Comparison of ENCODE assay signal across 8 cellular contexts in the genomic region with DNA sequence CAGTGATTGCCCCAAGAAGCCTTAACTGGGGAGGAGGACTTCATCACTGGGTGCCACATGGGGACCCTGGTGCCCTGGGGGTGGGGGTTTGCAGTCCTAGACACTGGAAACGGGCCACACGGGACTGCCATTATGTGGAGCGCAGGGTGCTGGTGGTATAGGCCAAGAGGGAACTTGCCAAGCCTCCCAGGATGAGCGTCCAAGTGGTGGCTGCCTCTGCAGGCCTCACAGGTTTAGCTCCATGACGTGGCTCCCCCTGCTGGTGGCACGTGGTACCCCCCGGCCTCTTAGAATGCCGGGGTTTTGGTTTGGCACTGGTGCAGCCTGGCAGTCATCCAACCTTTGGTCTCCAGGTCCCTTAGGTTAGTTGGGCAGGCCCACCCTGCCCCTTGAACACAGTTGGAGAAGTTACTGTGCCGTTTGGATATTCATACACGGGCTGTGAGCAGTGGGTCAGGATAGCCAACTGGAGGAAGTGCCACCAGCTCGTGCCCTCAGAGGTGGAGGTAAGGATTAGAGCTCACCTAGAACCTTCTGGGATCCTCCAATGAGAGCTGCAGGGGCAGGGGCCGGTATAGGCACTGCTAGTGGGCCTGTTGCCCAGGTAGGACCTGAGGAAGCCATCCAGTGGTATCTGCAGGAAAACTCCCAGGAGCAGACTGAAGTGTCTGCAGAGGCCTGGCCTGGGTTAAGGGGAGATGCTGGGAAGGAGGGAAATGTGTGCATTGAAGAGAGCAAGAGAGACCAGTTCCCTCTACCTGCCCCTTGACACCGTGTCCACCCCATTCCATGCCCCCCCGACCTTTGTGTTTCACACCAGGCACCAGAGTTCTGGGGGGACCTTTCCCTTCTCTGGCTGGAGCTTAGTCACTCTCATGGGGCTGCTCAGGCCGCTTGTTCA. TPM values are rescaled to one million over a fixed set of nuclear protein-coding genes. Genes with fewer than 3 reads are reported as not detected.
A peak's percentile ranks its signal among the peaks of the same experiment; 100 is the strongest.
DNase-seq lines count a peak whose midpoint lies in the region; ATAC-seq, FAIRE-seq and TF ChIP-seq lines count a peak whose summit lies in the region.

No MANE protein-coding gene starts in this region.

- peak overlapping the region; percentile 55 for H3K4me3 ChIP-seq in BLaER1
- H3K4me3 ChIP-seq in astrocyte (ENCODE audit: insufficient read depth, low read depth, low read length) = no peak overlapping the region
- H3K4me3 ChIP-seq in retinal pigment epithelial cell (ENCODE audit: low read length) = no peak overlapping the region

- TF ChIP-seq CTCF in astrocyte (IDR thresholded peaks at IDR 0.05; ENCODE audit: insufficient read depth, low read depth, low read length) (peak; percentile 87), retinal pigment epithelial cell (conservative IDR thresholded peaks at IDR 0.05; ENCODE audit: low read depth, low read length) (peak; percentile 94)

- no peak overlapping the region for H2AFZ ChIP-seq in astrocyte (ENCODE audit: low read depth, low read length)

- H3K4me3 Mint-ChIP-seq in T-helper 2 cell treated with Interferon-gamma antibody and Interleukin-4, amounts not matched to agents 5 μg/mL and 100 μg/mL, for 36 hours = peak overlapping the region; percentile 74
- H3K4me3 Mint-ChIP-seq in astrocyte (ENCODE audit: unreplicated experiment) = peak overlapping the region; percentile 67

- peak overlapping the region; percentile 74 for H3K27ac ChIP-seq in BLaER1
- peak overlapping the region; percentile 41 for H3K27ac ChIP-seq in astrocyte (ENCODE audit: low read depth, low read length)

- H4K20me1 ChIP-seq in BLaER1 (peaks cover 76% of the 10 kb centered on the region), astrocyte (ENCODE audit: insufficient read depth, low read length) (peaks cover 60% of the 10 kb centered on the region)

- peaks cover 43% of the 10 kb centered on the region for H3K79me2 ChIP-seq in astrocyte (ENCODE audit: insufficient read depth, low read length)

- H3K36me3 ChIP-seq in BLaER1 (peaks cover 64% of the 10 kb centered on the region), astrocyte (ENCODE audit: insufficient read depth, low read length) (peaks cover 12% of the 10 kb centered on the region)

- DNase-seq in NCI-H1930 (lab: John Stamatoyannopoulos, UW) = peak; percentile 74 to 88
- DNase-seq in T-helper 2 cell treated with Interferon-gamma antibody and Interleukin-4, amounts not matched to agents 5 μg/mL and 100 μg/mL, for 36 hours (ENCODE audit: low spot score) = peak; percentile 83
- peak; percentile 74 for DNase-seq in astrocyte (ENCODE audit: low read depth)
- DNase-seq in hepatic stellate cell (ENCODE audit: low spot score) = peak; percentile 90
- peak; percentile 68 for DNase-seq in retinal pigment epithelial cell (ENCODE audit: low read depth)

- H3K4me2 ChIP-seq in BLaER1 = peak overlapping the region; percentile 95
- H3K4me2 ChIP-seq in astrocyte (ENCODE audit: low read length) = peak overlapping the region; percentile 41

- peak overlapping the region; percentile 62 for H3K9ac ChIP-seq in BLaER1
- peak overlapping the region; percentile 36 for H3K9ac ChIP-seq in astrocyte (ENCODE audit: low read length)

- ATAC-seq in GM21723 (IDR thresholded peaks at IDR 0.05; ENCODE audit: unreplicated experiment) = peak; percentile 34
- no peak for ATAC-seq in HG03469 (IDR thresholded peaks at IDR 0.05; ENCODE audit: unreplicated experiment)

- no peak for FAIRE-seq in astrocyte (lab: Jason Lieb, UNC)

- no peaks in the 10 kb centered on the region for H3K27me3 Mint-ChIP-seq in T-helper 2 cell treated with Interferon-gamma antibody and Interleukin-4, amounts not matched to agents 5 μg/mL and 100 μg/mL, for 36 hours (ENCODE audit: low read depth)
- no peaks in the 10 kb centered on the region for H3K27me3 Mint-ChIP-seq in astrocyte (ENCODE audit: low read depth, unreplicated experiment)

- H3K36me3 Mint-ChIP-seq in T-helper 2 cell treated with Interferon-gamma antibody and Interleukin-4, amounts not matched to agents 5 μg/mL and 100 μg/mL, for 36 hours (ENCODE audit: low read depth) = peaks cover 48% of the 10 kb centered on the region
- H3K36me3 Mint-ChIP-seq in astrocyte (ENCODE audit: low read depth, unreplicated experiment) = peaks cover 12% of the 10 kb centered on the region

- H3K9me3 ChIP-seq in BLaER1 (no peaks in the 10 kb centered on the region), astrocyte (ENCODE audit: insufficient read depth, low read depth, low read length) (no peaks in the 10 kb centered on the region)

- H3K4me1 Mint-ChIP-seq in T-helper 2 cell treated with Interferon-gamma antibody and Interleukin-4, amounts not matched to agents 5 μg/mL and 100 μg/mL, for 36 hours (ENCODE audit: low read depth) = peaks cover 28% of the 10 kb centered on the region
- H3K4me1 Mint-ChIP-seq in astrocyte (ENCODE audit: low read depth, unreplicated experiment) = peaks cover 41% of the 10 kb centered on the region

- peak overlapping the region; percentile 94 for H3K27ac Mint-ChIP-seq in T-helper 2 cell treated with Interferon-gamma antibody and Interleukin-4, amounts not matched to agents 5 μg/mL and 100 μg/mL, for 36 hours
- peak overlapping the region; percentile 87 for H3K27ac Mint-ChIP-seq in astrocyte (ENCODE audit: unreplicated experiment)

- no peaks in the 10 kb centered on the region for H3K9me3 Mint-ChIP-seq in T-helper 2 cell treated with Interferon-gamma antibody and Interleukin-4, amounts not matched to agents 5 μg/mL and 100 μg/mL, for 36 hours
- no peaks in the 10 kb centered on the region for H3K9me3 Mint-ChIP-seq in astrocyte (ENCODE audit: unreplicated experiment)

- H3K27me3 ChIP-seq in BLaER1 (no peaks in the 10 kb centered on the region), astrocyte (ENCODE audit: insufficient read depth, low read length) (no peaks in the 10 kb centered on the region)

- H3K4me1 ChIP-seq in BLaER1 (peaks cover 69% of the 10 kb centered on the region), astrocyte (ENCODE audit: insufficient read depth, low read length) (peaks cover 53% of the 10 kb centered on the region)

RNA-seq across cellular contexts. Expression of gene PTMA, which starts 5.7 kb away (rescaled TPM):
- total RNA-seq in astrocyte = 396 and 469 TPM in 2 replicates
